In genomic region chr6:150078788-150079187, GRCh38 we compare ENCODE assay signal across 1 cellular context.
A peak's percentile ranks its signal among the peaks of the same experiment; 100 is the strongest.
TF ChIP-seq lines count a peak whose summit lies in the region.

No MANE protein-coding gene starts in this region.

TF ChIP-seq in HEK293, 187 proteins besides CTCF, POLR2A, EP300 and RAD21 (continued from another document):
- TF ChIP-seq ZNF366 (tag by site-specific recombination; conservative IDR thresholded peaks at IDR 0.05) (0 out of 2 replicates have a peak, but pooled peaks have one; percentile 19), ZNF596 (tag by site-specific recombination; IDR thresholded peaks at IDR 0.05) (no peak)
